14 cellular contexts compared by ENCODE assay signal in genomic region chr4:107449611-107450369, GRCh38.
"Had no signal": no experiment of that assay in that cellular context is flagged by ENCODE, and none has a peak within 500 bp of the region (broad histone marks: within the 10 kb centered on the region; RNA-seq: fewer than 3 reads in every experiment).

No MANE protein-coding gene starts in this region.

- H3K4me1 Mint-ChIP-seq: naive thymus-derived CD8-positive, alpha-beta T cell had no signal

- ATAC-seq: activated CD4-positive, CD25-positive, alpha-beta regulatory T cell treated with anti-CD3 and anti-CD28 coated beads, Interleukin-2, amount 50 U/mL, for 24 hours; gastroesophageal sphincter; lower lobe of right lung; naive thymus-derived CD8-positive, alpha-beta T cell; right cardiac atrium had no signal

- H3K27ac ChIP-seq: dorsolateral prefrontal cortex, lower lobe of right lung, spleen, transverse colon had no signal

- H3K9me3 ChIP-seq: gastroesophageal sphincter, lower lobe of right lung, transverse colon had no signal

- H3K36me3 ChIP-seq: gastroesophageal sphincter, lower lobe of right lung, spleen, transverse colon had no signal

- H3K27ac Mint-ChIP-seq: activated naive CD8-positive, alpha-beta T cell; naive thymus-derived CD8-positive, alpha-beta T cell had no signal

- H3K4me3 ChIP-seq: dorsolateral prefrontal cortex, gastroesophageal sphincter, lower lobe of right lung, spleen, transverse colon had no signal

- H3K27me3 ChIP-seq: dorsolateral prefrontal cortex, gastroesophageal sphincter, spleen, transverse colon had no signal

- H3K36me3 Mint-ChIP-seq: activated naive CD8-positive, alpha-beta T cell; naive thymus-derived CD8-positive, alpha-beta T cell had no signal

- H3K4me3 Mint-ChIP-seq: activated naive CD8-positive, alpha-beta T cell; naive thymus-derived CD8-positive, alpha-beta T cell had no signal

- H3K4me1 ChIP-seq: lower lobe of right lung, spleen had no signal

- DNase-seq: activated effector memory CD4-positive, alpha-beta T cell treated with Interleukin-2 at 50 U/mL for 16 hours; activated T-cell treated with anti-CD3 and anti-CD28 coated beads, Interleukin-2, amount 50 U/mL, for 1 hour; dorsolateral prefrontal cortex; lower lobe of right lung; naive thymus-derived CD8-positive, alpha-beta T cell; right cardiac atrium; spleen; stimulated activated naive CD4-positive, alpha-beta T cell; substantia nigra; T-helper 2 cell; transverse colon had no signal
